27 cellular contexts compared by ENCODE assay signal in the genomic region with DNA sequence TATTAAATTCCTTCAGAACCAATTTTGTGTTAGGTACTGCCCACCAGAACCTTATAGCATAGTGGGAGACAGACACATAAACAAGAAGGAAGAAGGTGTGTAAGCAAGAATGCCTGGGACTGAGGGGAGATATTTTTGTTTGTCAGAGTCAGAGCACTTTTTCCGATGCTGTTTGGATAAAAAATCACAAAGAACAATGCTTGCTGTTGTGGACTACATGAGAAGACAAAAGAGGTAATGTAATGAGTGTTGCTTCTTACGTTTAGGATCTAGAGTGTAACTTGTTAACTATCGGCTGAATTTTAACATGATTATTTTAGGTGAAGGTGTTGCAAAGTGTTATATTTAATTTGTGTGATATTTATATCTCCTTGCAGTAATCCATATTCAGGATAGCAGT.
A peak's percentile ranks its signal among the peaks of the same experiment; 100 is the strongest.
DNase-seq lines count a peak whose midpoint lies in the region; ATAC-seq, FAIRE-seq and TF ChIP-seq lines count a peak whose summit lies in the region.
"Had no signal": no experiment of that assay in that cellular context is flagged by ENCODE, and none has a peak within 500 bp of the region (broad histone marks: within the 10 kb centered on the region; RNA-seq: fewer than 3 reads in every experiment).

No MANE protein-coding gene starts in this region.

- no peaks in the 10 kb centered on the region for H3K9me1 ChIP-seq in endothelial cell of umbilical vein (replicated peaks; ENCODE audit: control insufficient read depth, extremely low read depth, insufficient read depth, low read length)

- peaks cover 52% of the 10 kb centered on the region for H3K36me3 ChIP-seq in CD8-positive, alpha-beta T cell (ENCODE audit: insufficient read depth, low read length)
- peaks cover 0 to 6% of the 10 kb centered on the region in 2 experiments for H3K36me3 ChIP-seq in endothelial cell of umbilical vein (ENCODE audit: control insufficient read depth in 2 of 2, extremely low read depth in 1 of 2, insufficient read depth in 2 of 2, low read length in 2 of 2)

- H3K4me1 Mint-ChIP-seq in CD8-positive, alpha-beta T cell (ENCODE audit: low read depth) = peaks cover 46% of the 10 kb centered on the region
- peaks cover 6 to 16% of the 10 kb centered on the region in 2 donors for H3K4me1 Mint-ChIP-seq in natural killer cell treated with Interleukin-12 subunit alpha and Interleukin-12 subunit beta and Interleukin-15 and Interleukin-18, amount 100 ng/mL, for 72 hours (ENCODE audit: low read depth in 2 of 2)
- H3K4me1 Mint-ChIP-seq: nephron progenitor cell had no signal

- H3K9me3 Mint-ChIP-seq in CD8-positive, alpha-beta T cell = no peaks in the 10 kb centered on the region
- no peaks in the 10 kb centered on the region for H3K9me3 Mint-ChIP-seq in natural killer cell treated with Interleukin-12 subunit alpha and Interleukin-12 subunit beta and Interleukin-15 and Interleukin-18, amount 100 ng/mL, for 72 hours
- H3K9me3 Mint-ChIP-seq: nephron progenitor cell had no signal

- H3K4me3 ChIP-seq in CD8-positive, alpha-beta T cell (ENCODE audit: low read depth, low read length) = no peak overlapping the region
- no peak overlapping the region for H3K4me3 ChIP-seq in endothelial cell of umbilical vein (replicated peaks in 1 of 3; ENCODE audit: insufficient read depth in 1 of 3, low read depth in 1 of 3, low read length in 3 of 3)
- H3K4me3 ChIP-seq: esophagus squamous epithelium, K562, pancreas, upper lobe of left lung had no signal

- FAIRE-seq in endothelial cell of umbilical vein (lab: Jason Lieb, UNC) = peak; percentile 44
- FAIRE-seq: GM18507, K562, pancreas, RCC 7860 had no signal

- TF ChIP-seq POLR2A in endothelial cell of umbilical vein (IDR thresholded peaks at IDR 0.05; ENCODE audit: low read depth, low read length) = no peak

- no peak for DNase-seq in CD8-positive, alpha-beta T cell
- DNase-seq in SK-MEL-5 (ENCODE audit: low read depth, low spot score) (peak; percentile 20), endothelial cell of umbilical vein (ENCODE audit: low read depth, low spot score) (no peak)
- DNase-seq in natural killer cell treated with Interleukin-12 subunit alpha and Interleukin-12 subunit beta and Interleukin-15 and Interleukin-18, amount 100 ng/mL, for 72 hours (ENCODE audit: low spot score) = no peak
- DNase-seq: activated CD4-positive, alpha-beta T cell treated with anti-CD3 and anti-CD28 coated beads, Interleukin-2, amount 50 U/mL, for 4 hours; activated CD4-positive, CD25-positive, alpha-beta regulatory T cell; activated gamma-delta T cell; cortex of kidney; esophagus squamous epithelium; foreskin melanocyte; HCEC 1CT; left ventricle myocardium superior; NCI-H1105; NCI-H1930; NCI-H69; nephron progenitor cell; pancreas; right cardiac atrium; SIG-M5; stimulated activated CD4-positive, alpha-beta T cell treated with anti-CD3 and anti-CD28 coated beads, Interleukin-2, amount 100 ng/mL, for 24 hours; upper lobe of left lung had no signal

- H3K9me3 ChIP-seq in CD8-positive, alpha-beta T cell (ENCODE audit: low read length) = no peaks in the 10 kb centered on the region
- no peaks in the 10 kb centered on the region for H3K9me3 ChIP-seq in endothelial cell of umbilical vein (replicated peaks; ENCODE audit: control insufficient read depth, insufficient read depth, low read length)
- H3K9me3 ChIP-seq: esophagus squamous epithelium, pancreas, upper lobe of left lung had no signal

- BruUV-seq in endothelial cell of umbilical vein (replicated peaks; lab: Mats Ljungman, UMichigan) = no TSS peak

- no peaks in the 10 kb centered on the region for H3K79me2 ChIP-seq in endothelial cell of umbilical vein (ENCODE audit: control insufficient read depth, insufficient read depth, low read length)

- in situ Hi-C loops in SK-MEL-5 (cut with HindIII; ENCODE audit: low pct_unique_long_range_greater_than_20kb, low sequenced_read_pairs) = no loop called here

- ATAC-seq in CD8-positive, alpha-beta T cell = no peak
- ATAC-seq in natural killer cell treated with Interleukin-12 subunit alpha and Interleukin-12 subunit beta and Interleukin-15 and Interleukin-18, amount 100 ng/mL, for 72 hours = no peak
- ATAC-seq in HG03097 (IDR thresholded peaks at IDR 0.05; ENCODE audit: low FRiP score, unreplicated experiment) (no peak), GM19452 (IDR thresholded peaks at IDR 0.05; ENCODE audit: unreplicated experiment) (no peak), HG02973 (IDR thresholded peaks at IDR 0.05; ENCODE audit: unreplicated experiment) (no peak)
- ATAC-seq: K562, left ventricle myocardium superior, pancreas, right cardiac atrium had no signal

- no peaks in the 10 kb centered on the region for H3K27me3 Mint-ChIP-seq in CD8-positive, alpha-beta T cell (ENCODE audit: low read depth)
- no peaks in the 10 kb centered on the region for H3K27me3 Mint-ChIP-seq in natural killer cell treated with Interleukin-12 subunit alpha and Interleukin-12 subunit beta and Interleukin-15 and Interleukin-18, amount 100 ng/mL, for 72 hours

- TF ChIP-seq CTCF in CD8-positive, alpha-beta T cell (IDR thresholded peaks at IDR 0.05) = no peak
- TF ChIP-seq CTCF in endothelial cell of umbilical vein (IDR thresholded peaks at IDR 0.05; ENCODE audit: extremely low read depth in 1 of 2, insufficient read depth in 1 of 2, low read depth in 1 of 2, low read length in 2 of 2) = no peak

- peak overlapping the region; percentile 69 for H3K27ac Mint-ChIP-seq in CD8-positive, alpha-beta T cell
- H3K27ac Mint-ChIP-seq in natural killer cell treated with Interleukin-12 subunit alpha and Interleukin-12 subunit beta and Interleukin-15 and Interleukin-18, amount 100 ng/mL, for 72 hours = peak overlapping the region; percentile 65 to 80

- H3K27me3 ChIP-seq in CD8-positive, alpha-beta T cell (ENCODE audit: insufficient read depth, low read length) = no peaks in the 10 kb centered on the region
- H3K27me3 ChIP-seq in endothelial cell of umbilical vein (ENCODE audit: control insufficient read depth in 2 of 2, insufficient read depth in 2 of 2, low read length in 2 of 2) = no peaks in the 10 kb centered on the region
- H3K27me3 ChIP-seq: esophagus squamous epithelium, pancreas, upper lobe of left lung had no signal

- H3K4me2 ChIP-seq in endothelial cell of umbilical vein (ENCODE audit: insufficient read depth, low read length) = no peak overlapping the region

- dilution Hi-C loops in endothelial cell of umbilical vein (cut with MboI; ENCODE audit: extremely low pct_ligation_motif_present, low sequenced_read_pairs) = no loop called here

- no peak overlapping the region for H2AFZ ChIP-seq in endothelial cell of umbilical vein (ENCODE audit: low read depth, low read length)

- no peaks in the 10 kb centered on the region for H3K4me1 ChIP-seq in CD8-positive, alpha-beta T cell (ENCODE audit: insufficient read depth, low read length)
- H3K4me1 ChIP-seq in endothelial cell of umbilical vein (ENCODE audit: control insufficient read depth, extremely low read depth, insufficient read depth, low read length) = no peaks in the 10 kb centered on the region
- H3K4me1 ChIP-seq: esophagus squamous epithelium, pancreas, upper lobe of left lung had no signal

- POLR2A ChIA-PET in CD8-positive, alpha-beta T cell (lab: Charles Lee) = no interaction called here
- POLR2A ChIA-PET in endothelial cell of umbilical vein (lab: Charles Lee) = no interaction called here

- CTCF ChIA-PET in CD8-positive, alpha-beta T cell (lab: Charles Lee) = no interaction called here
- CTCF ChIA-PET in endothelial cell of umbilical vein (lab: Charles Lee) = no interaction called here

- H4K20me1 ChIP-seq in endothelial cell of umbilical vein (replicated peaks; ENCODE audit: control insufficient read depth, extremely low read depth, insufficient read depth, low read length) = no peaks in the 10 kb centered on the region

- peaks cover 77% of the 10 kb centered on the region for H3K36me3 Mint-ChIP-seq in CD8-positive, alpha-beta T cell
- peaks cover 14% of the 10 kb centered on the region for H3K36me3 Mint-ChIP-seq in natural killer cell treated with Interleukin-12 subunit alpha and Interleukin-12 subunit beta and Interleukin-15 and Interleukin-18, amount 100 ng/mL, for 72 hours

- H3K27ac ChIP-seq in CD8-positive, alpha-beta T cell (ENCODE audit: low read depth, low read length) = no peak overlapping the region
- no peak overlapping the region for H3K27ac ChIP-seq in endothelial cell of umbilical vein (ENCODE audit: insufficient read depth, low read depth, low read length)
- H3K27ac ChIP-seq: esophagus squamous epithelium, pancreas, upper lobe of left lung had no signal

- no peak overlapping the region for H3K4me3 Mint-ChIP-seq in CD8-positive, alpha-beta T cell
- no peak overlapping the region for H3K4me3 Mint-ChIP-seq in natural killer cell treated with Interleukin-12 subunit alpha and Interleukin-12 subunit beta and Interleukin-15 and Interleukin-18, amount 100 ng/mL, for 72 hours
- H3K4me3 Mint-ChIP-seq: nephron progenitor cell had no signal

- intact Hi-C loops in CD8-positive, alpha-beta T cell (cut with DNase I, micrococcal nuclease) = loop anchor here in 1 of 2 experiments (5.0 kb wide), 1 partner anchor 120 kb away; no protein-coding TSS in a partner anchor
- intact Hi-C loops in endothelial cell of umbilical vein (cut with micrococcal nuclease) = no loop called here

- H3K9ac ChIP-seq in endothelial cell of umbilical vein (replicated peaks; ENCODE audit: extremely low read depth, insufficient read depth, low read length) = no peak overlapping the region

TF ChIP-seq in endothelial cell of umbilical vein, 7 proteins besides CTCF, POLR2A, EP300 and RAD21:
- TF ChIP-seq, protein P1, sequence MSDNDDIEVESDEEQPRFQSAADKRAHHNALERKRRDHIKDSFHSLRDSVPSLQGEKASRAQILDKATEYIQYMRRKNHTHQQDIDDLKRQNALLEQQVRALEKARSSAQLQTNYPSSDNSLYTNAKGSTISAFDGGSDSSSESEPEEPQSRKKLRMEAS (IDR thresholded peaks at IDR 0.05; ENCODE audit: insufficient read depth, insufficient read length) = no peak
- no peak for TF ChIP-seq POLR2AphosphoS5 (IDR thresholded peaks at IDR 0.05; ENCODE audit: insufficient read depth, low read depth, low read length)
- TF ChIP-seq JUN (IDR thresholded peaks at IDR 0.05; ENCODE audit: borderline replicate concordance, insufficient read depth, insufficient read length, low read depth) = no peak
- TF ChIP-seq EZH2 (IDR thresholded peaks at IDR 0.05; ENCODE audit: borderline replicate concordance, low read depth, low read length, severe bottlenecking) = no peak
- TF ChIP-seq GATA2 (IDR thresholded peaks at IDR 0.05; ENCODE audit: insufficient read depth, insufficient read length, low read depth, low read length) = no peak
- TF ChIP-seq MYC (IDR thresholded peaks at IDR 0.05; ENCODE audit: low read depth, low read length) = no peak
- TF ChIP-seq FOS (IDR thresholded peaks at IDR 0.05; ENCODE audit: borderline replicate concordance, insufficient read depth, low read length) = no peak
TF ChIP-seq in endothelial cell of umbilical vein: peak in this region for 0.
